In the genomic region with DNA sequence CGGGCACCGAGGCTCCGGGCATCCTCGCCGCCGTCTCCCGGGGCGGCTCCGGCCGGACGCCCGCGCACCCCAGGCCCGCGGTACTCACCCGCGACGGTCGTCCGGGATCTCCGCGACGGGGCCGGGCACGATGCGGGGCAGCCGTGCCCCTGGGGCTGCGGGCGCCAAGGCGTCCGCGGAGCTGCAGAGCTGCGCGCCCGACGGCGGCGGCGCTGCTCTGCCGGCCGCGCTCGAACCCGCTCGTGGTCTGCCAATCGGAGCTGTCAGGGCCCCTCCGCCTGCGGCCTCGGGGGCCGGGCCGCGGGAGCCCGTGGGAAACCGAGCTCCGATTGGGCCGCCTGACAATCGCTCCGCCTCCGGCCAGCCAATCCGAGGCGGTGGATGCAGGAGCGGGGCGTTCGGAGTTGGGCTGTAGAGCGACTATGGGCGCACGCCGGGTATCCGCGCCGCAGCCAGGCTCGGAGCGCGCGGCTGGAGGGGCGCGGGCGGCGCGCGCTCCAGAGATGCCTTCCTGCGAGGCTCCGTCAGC, we compare ENCODE assay signal across 8 cellular contexts.
DNase-seq lines count a peak whose midpoint lies in the region; ATAC-seq and TF ChIP-seq lines count a peak whose summit lies in the region.

No MANE protein-coding gene starts in this region.

- H3K27ac ChIP-seq in foreskin keratinocyte (no peak overlapping the region), substantia nigra (ENCODE audit: low read depth, low read length, poor library complexity, severe bottlenecking) (peak overlapping the region; percentile 35)

- TF ChIP-seq CTCF in Calu3 (IDR thresholded peaks at IDR 0.05; ENCODE audit: unreplicated experiment), result no peak
- TF ChIP-seq CTCF in foreskin keratinocyte (conservative IDR thresholded peaks at IDR 0.05), result peak; percentile 68

- DNase-seq in Calu3, result peak; percentile 91
- peak; percentile 29 for DNase-seq in HuH-7.5 (ENCODE audit: low spot score)
- DNase-seq in RPMI7951 (ENCODE audit: low read depth), result peak; percentile 64
- DNase-seq in activated gamma-delta T cell treated with anti-CD3 and anti-CD28 coated beads, Interleukin-2, amount 50 U/mL, for 16 hours (ENCODE audit: low read depth), result peak; percentile 84
- peak; percentile 88 to 91 for DNase-seq in foreskin keratinocyte
- peak; percentile 67 for DNase-seq in non-pigmented ciliary epithelial cell (ENCODE audit: low read depth)
- DNase-seq in substantia nigra (lab: John Stamatoyannopoulos, UW), result peak; percentile 74 to 97 (median 92)

- peaks cover 4% of the 10 kb centered on the region for H3K4me1 ChIP-seq in foreskin keratinocyte

- peak overlapping the region; percentile 81 for H3K4me3 Mint-ChIP-seq in Calu3 (ENCODE audit: low read depth, unreplicated experiment)

- BruUV-seq in Calu3 (replicated peaks; lab: Mats Ljungman, UMichigan), result no TSS peak

- H3K4me1 Mint-ChIP-seq in Calu3 (ENCODE audit: low read depth, unreplicated experiment), result peaks cover 37% of the 10 kb centered on the region

- H3K9me3 Mint-ChIP-seq in Calu3 (ENCODE audit: low read depth, unreplicated experiment), result no peaks in the 10 kb centered on the region

- peak overlapping the region; percentile 91 for H3K27ac Mint-ChIP-seq in Calu3 (ENCODE audit: unreplicated experiment)

- CTCF ChIA-PET in Calu3 (lab: Charles Lee), result interaction anchor here (0.6 to 1.7 kb wide), 7 partner anchors 15 to 598 kb away, joined by 3 to 6 read pairs (median 5); no protein-coding TSS in a partner anchor

- intact Hi-C loops in Calu3 (cut with micrococcal nuclease; ENCODE audit: unreplicated experiment), result loop anchor here (5.0 kb wide), 1 partner anchor 207 kb away; no protein-coding TSS in a partner anchor

- ATAC-seq in GM21423 (IDR thresholded peaks at IDR 0.05; ENCODE audit: unreplicated experiment) (peak; percentile 86), foreskin keratinocyte (peak; percentile 93)

- peaks cover 28% of the 10 kb centered on the region for H3K36me3 Mint-ChIP-seq in Calu3 (ENCODE audit: insufficient read depth, unreplicated experiment)

- H3K27me3 Mint-ChIP-seq in Calu3 (ENCODE audit: unreplicated experiment), result no peaks in the 10 kb centered on the region

- peaks cover 15% of the 10 kb centered on the region for H3K27me3 ChIP-seq in foreskin keratinocyte

Comparison
In these comparisons a context has a peak if more than half of its experiments do, and no peak if none do; other contexts are left out.
1. DNase-seq: peak in every context shown above with its lines; median percentile 92 in substantia nigra; 91 in Calu3; 90 in foreskin keratinocyte; 84 in activated gamma-delta T cell treated with anti-CD3 and anti-CD28 coated beads, Interleukin-2, amount 50 U/mL, for 16 hours; 67 in non-pigmented ciliary epithelial cell; 64 in RPMI7951; 29 in HuH-7.5.